ENCODE assay signal across 1 cellular context in genomic region chr22:42562282-42562681, GRCh38.
TF ChIP-seq lines count a peak whose summit lies in the region.

No MANE protein-coding gene starts in this region.

TF ChIP-seq in HepG2, 621 proteins besides CTCF, POLR2A, EP300 and RAD21 (continued from another document):
- TF ChIP-seq, protein P1, sequence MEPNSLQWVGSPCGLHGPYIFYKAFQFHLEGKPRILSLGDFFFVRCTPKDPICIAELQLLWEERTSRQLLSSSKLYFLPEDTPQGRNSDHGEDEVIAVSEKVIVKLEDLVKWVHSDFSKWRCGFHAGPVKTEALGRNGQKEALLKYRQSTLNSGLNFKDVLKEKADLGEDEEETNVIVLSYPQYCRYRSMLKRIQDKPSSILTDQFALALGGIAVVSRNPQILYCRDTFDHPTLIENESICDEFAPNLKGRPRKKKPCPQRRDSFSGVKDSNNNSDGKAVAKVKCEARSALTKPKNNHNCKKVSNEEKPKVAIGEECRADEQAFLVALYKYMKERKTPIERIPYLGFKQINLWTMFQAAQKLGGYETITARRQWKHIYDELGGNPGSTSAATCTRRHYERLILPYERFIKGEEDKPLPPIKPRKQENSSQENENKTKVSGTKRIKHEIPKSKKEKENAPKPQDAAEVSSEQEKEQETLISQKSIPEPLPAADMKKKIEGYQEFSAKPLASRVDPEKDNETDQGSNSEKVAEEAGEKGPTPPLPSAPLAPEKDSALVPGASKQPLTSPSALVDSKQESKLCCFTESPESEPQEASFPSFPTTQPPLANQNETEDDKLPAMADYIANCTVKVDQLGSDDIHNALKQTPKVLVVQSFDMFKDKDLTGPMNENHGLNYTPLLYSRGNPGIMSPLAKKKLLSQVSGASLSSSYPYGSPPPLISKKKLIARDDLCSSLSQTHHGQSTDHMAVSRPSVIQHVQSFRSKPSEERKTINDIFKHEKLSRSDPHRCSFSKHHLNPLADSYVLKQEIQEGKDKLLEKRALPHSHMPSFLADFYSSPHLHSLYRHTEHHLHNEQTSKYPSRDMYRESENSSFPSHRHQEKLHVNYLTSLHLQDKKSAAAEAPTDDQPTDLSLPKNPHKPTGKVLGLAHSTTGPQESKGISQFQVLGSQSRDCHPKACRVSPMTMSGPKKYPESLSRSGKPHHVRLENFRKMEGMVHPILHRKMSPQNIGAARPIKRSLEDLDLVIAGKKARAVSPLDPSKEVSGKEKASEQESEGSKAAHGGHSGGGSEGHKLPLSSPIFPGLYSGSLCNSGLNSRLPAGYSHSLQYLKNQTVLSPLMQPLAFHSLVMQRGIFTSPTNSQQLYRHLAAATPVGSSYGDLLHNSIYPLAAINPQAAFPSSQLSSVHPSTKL (CRISPR knock-in tag; IDR thresholded peaks at IDR 0.05), result peak; percentile 62
- TF ChIP-seq ZNF687 (CRISPR knock-in tag; IDR thresholded peaks at IDR 0.05), result peak; percentile 51
- TF ChIP-seq, protein P2, sequence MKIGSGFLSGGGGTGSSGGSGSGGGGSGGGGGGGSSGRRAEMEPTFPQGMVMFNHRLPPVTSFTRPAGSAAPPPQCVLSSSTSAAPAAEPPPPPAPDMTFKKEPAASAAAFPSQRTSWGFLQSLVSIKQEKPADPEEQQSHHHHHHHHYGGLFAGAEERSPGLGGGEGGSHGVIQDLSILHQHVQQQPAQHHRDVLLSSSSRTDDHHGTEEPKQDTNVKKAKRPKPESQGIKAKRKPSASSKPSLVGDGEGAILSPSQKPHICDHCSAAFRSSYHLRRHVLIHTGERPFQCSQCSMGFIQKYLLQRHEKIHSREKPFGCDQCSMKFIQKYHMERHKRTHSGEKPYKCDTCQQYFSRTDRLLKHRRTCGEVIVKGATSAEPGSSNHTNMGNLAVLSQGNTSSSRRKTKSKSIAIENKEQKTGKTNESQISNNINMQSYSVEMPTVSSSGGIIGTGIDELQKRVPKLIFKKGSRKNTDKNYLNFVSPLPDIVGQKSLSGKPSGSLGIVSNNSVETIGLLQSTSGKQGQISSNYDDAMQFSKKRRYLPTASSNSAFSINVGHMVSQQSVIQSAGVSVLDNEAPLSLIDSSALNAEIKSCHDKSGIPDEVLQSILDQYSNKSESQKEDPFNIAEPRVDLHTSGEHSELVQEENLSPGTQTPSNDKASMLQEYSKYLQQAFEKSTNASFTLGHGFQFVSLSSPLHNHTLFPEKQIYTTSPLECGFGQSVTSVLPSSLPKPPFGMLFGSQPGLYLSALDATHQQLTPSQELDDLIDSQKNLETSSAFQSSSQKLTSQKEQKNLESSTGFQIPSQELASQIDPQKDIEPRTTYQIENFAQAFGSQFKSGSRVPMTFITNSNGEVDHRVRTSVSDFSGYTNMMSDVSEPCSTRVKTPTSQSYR (CRISPR knock-in tag; IDR thresholded peaks at IDR 0.05; ENCODE audit: borderline replicate concordance), result peak; percentile 81
TF ChIP-seq in HepG2: peak in this region for 30.
